Comparison of ENCODE assay signal across 19 cellular contexts in genomic region chr1:86064899-86065298, GRCh38.
DNase-seq lines count a peak whose midpoint lies in the region; ATAC-seq and TF ChIP-seq lines count a peak whose summit lies in the region.
"Had no signal": no experiment of that assay in that cellular context is flagged by ENCODE, and none has a peak within 500 bp of the region (broad histone marks: within the 10 kb centered on the region; RNA-seq: fewer than 3 reads in every experiment).

No MANE protein-coding gene starts in this region.

- no peaks in the 10 kb centered on the region for H3K27me3 Mint-ChIP-seq in GM23338 (ENCODE audit: insufficient read depth, low read depth, poor library complexity)
- no peaks in the 10 kb centered on the region for H3K27me3 Mint-ChIP-seq in WTC11 (ENCODE audit: low read depth)
- peaks cover 4% of the 10 kb centered on the region for H3K27me3 Mint-ChIP-seq in neural progenitor cell (ENCODE audit: insufficient read depth, low read depth)
- H3K27me3 Mint-ChIP-seq: CD4-positive, alpha-beta memory T cell had no signal

- H3K27me3 ChIP-seq in GM23338 (ENCODE audit: insufficient read depth), result no peaks in the 10 kb centered on the region
- no peaks in the 10 kb centered on the region for H3K27me3 ChIP-seq in HUES48 (ENCODE audit: control insufficient read depth, insufficient read depth, low read length)
- H3K27me3 ChIP-seq in neural progenitor cell, result no peaks in the 10 kb centered on the region
- no peaks in the 10 kb centered on the region for H3K27me3 ChIP-seq in psoas muscle (ENCODE audit: insufficient read depth in 3 of 3, low read length in 2 of 3)
- H3K27me3 ChIP-seq in heart right ventricle, result no peaks in the 10 kb centered on the region
- H3K27me3 ChIP-seq: BLaER1 had no signal

- ATAC-seq in GM23338 (peak; percentile 87), WTC11 (peak; percentile 82), psoas muscle (no peak), heart right ventricle (no peak)
- ATAC-seq: GM12878, HepG2 had no signal

- H3K79me2 ChIP-seq in GM23338 (replicated peaks; ENCODE audit: insufficient read depth) (no peaks in the 10 kb centered on the region), neural progenitor cell (ENCODE audit: low read depth) (no peaks in the 10 kb centered on the region)

- H2AFZ ChIP-seq in GM23338, result no peak overlapping the region
- peak overlapping the region; percentile 68 for H2AFZ ChIP-seq in neural progenitor cell (replicated peaks)

- no peak overlapping the region for H3K9ac ChIP-seq in HUES48 (ENCODE audit: low read depth, low read length)
- no peak overlapping the region for H3K9ac ChIP-seq in neural progenitor cell
- H3K9ac ChIP-seq: BLaER1 had no signal

- H3K27ac Mint-ChIP-seq in GM23338 (no peak overlapping the region), WTC11 (no peak overlapping the region), neural progenitor cell (no peak overlapping the region)
- H3K27ac Mint-ChIP-seq: CD14-positive monocyte; CD4-positive, alpha-beta memory T cell had no signal

- POLR2A ChIA-PET in WTC11 (lab: Charles Lee), result no interaction called here

- no peaks in the 10 kb centered on the region for H3K36me3 ChIP-seq in GM23338 (ENCODE audit: insufficient read depth)
- H3K36me3 ChIP-seq in HUES48 (ENCODE audit: control insufficient read depth, insufficient read depth, low read length), result no peaks in the 10 kb centered on the region
- no peaks in the 10 kb centered on the region for H3K36me3 ChIP-seq in neural progenitor cell
- no peaks in the 10 kb centered on the region for H3K36me3 ChIP-seq in psoas muscle (ENCODE audit: insufficient read depth in 1 of 2, low read depth in 1 of 2)
- H3K36me3 ChIP-seq in heart right ventricle, result no peaks in the 10 kb centered on the region
- H3K36me3 ChIP-seq: BLaER1, HAP-1 had no signal

- H3K4me3 ChIP-seq in GM23338 (no peak overlapping the region), HUES48 (ENCODE audit: low read depth, low read length) (no peak overlapping the region; the same call in 1 of the 2 replicates), neural progenitor cell (no peak overlapping the region), psoas muscle (no peak overlapping the region), heart right ventricle (no peak overlapping the region)
- H3K4me3 ChIP-seq: BLaER1, GM12878, HAP-1 had no signal

- intact Hi-C loops in psoas muscle (cut with DNase I) (no loop called here), heart right ventricle (cut with DNase I) (no loop called here)

- H3K36me3 Mint-ChIP-seq in GM23338 (ENCODE audit: low read depth), result no peaks in the 10 kb centered on the region
- no peaks in the 10 kb centered on the region for H3K36me3 Mint-ChIP-seq in WTC11
- no peaks in the 10 kb centered on the region for H3K36me3 Mint-ChIP-seq in neural progenitor cell
- H3K36me3 Mint-ChIP-seq: CD14-positive monocyte; CD4-positive, alpha-beta memory T cell had no signal

- no peak overlapping the region for H3K4me2 ChIP-seq in GM23338
- H3K4me2 ChIP-seq in neural progenitor cell, result no peak overlapping the region
- H3K4me2 ChIP-seq: BLaER1 had no signal

- no peaks in the 10 kb centered on the region for H3K9me2 ChIP-seq in GM23338 (ENCODE audit: insufficient read depth)

- H4K20me1 ChIP-seq in GM23338 (replicated peaks; ENCODE audit: insufficient read depth) (no peaks in the 10 kb centered on the region), neural progenitor cell (ENCODE audit: low read depth) (no peaks in the 10 kb centered on the region)
- H4K20me1 ChIP-seq: BLaER1 had no signal

- H3K9me3 Mint-ChIP-seq in GM23338 (no peaks in the 10 kb centered on the region; the same call in 2 of the 3 replicates), WTC11 (no peaks in the 10 kb centered on the region), neural progenitor cell (no peaks in the 10 kb centered on the region)

- H3K4me1 Mint-ChIP-seq in GM23338, result peaks cover 12% of the 10 kb centered on the region; the same call in 2 of the 3 replicates
- H3K4me1 Mint-ChIP-seq in WTC11, result peaks cover 14% of the 10 kb centered on the region
- peaks cover 6% of the 10 kb centered on the region for H3K4me1 Mint-ChIP-seq in neural progenitor cell
- H3K4me1 Mint-ChIP-seq: CD4-positive, alpha-beta memory T cell had no signal

- H3K9me3 ChIP-seq in HUES48 (ENCODE audit: control insufficient read depth, insufficient read depth, low read length), result no peaks in the 10 kb centered on the region
- no peaks in the 10 kb centered on the region for H3K9me3 ChIP-seq in neural progenitor cell (ENCODE audit: low read depth)
- no peaks in the 10 kb centered on the region for H3K9me3 ChIP-seq in psoas muscle
- H3K9me3 ChIP-seq in heart right ventricle, result peaks cover 0 to 6% (median 0%) of the 10 kb centered on the region in 11 donors
- H3K9me3 ChIP-seq: BLaER1, HAP-1 had no signal

- CTCF ChIA-PET in WTC11 (lab: Charles Lee), result interaction anchor here (1.1 kb wide), 1 partner anchor 66 kb away, joined by 3 read pairs; no protein-coding TSS in a partner anchor

- peak; percentile 24 for DNase-seq in GM23338 (ENCODE audit: low spot score)
- no peak for DNase-seq in WTC11 (ENCODE audit: low spot score)
- peak; percentile 4 for DNase-seq in neural progenitor cell (ENCODE audit: low spot score)
- DNase-seq in DMS114 treated with DMSO at 0.1 percent for 48 hours (lab: John Stamatoyannopoulos, UW; ENCODE audit: unreplicated experiment), result no peak
- DNase-seq in psoas muscle, result no peak
- DNase-seq in heart right ventricle, result no peak
- DNase-seq: 8988T; Calu3; CD4-positive, alpha-beta memory T cell; DMS53; DND-41; EL had no signal

- H3K4me3 Mint-ChIP-seq in GM23338 (no peak overlapping the region), WTC11 (no peak overlapping the region), neural progenitor cell (no peak overlapping the region)
- H3K4me3 Mint-ChIP-seq: CD14-positive monocyte; CD4-positive, alpha-beta memory T cell had no signal

- WGBS in psoas muscle, 3 donors, result 53 to 69% (median 58%) methylated on average over 1 of the region's 1 CpG
- WGBS in heart right ventricle, 2 donors, result 13 to 20% methylated on average over 1 of the region's 1 CpG

- H3K27ac ChIP-seq in GM23338 (ENCODE audit: low read depth), result no peak overlapping the region
- peak overlapping the region; percentile 12 for H3K27ac ChIP-seq in HUES48 (ENCODE audit: low read depth, low read length)
- no peak overlapping the region for H3K27ac ChIP-seq in neural progenitor cell
- H3K27ac ChIP-seq in psoas muscle, result no peak overlapping the region
- H3K27ac ChIP-seq in heart right ventricle, result no peak overlapping the region
- H3K27ac ChIP-seq: BLaER1, HL-60 had no signal

- H3K4me1 ChIP-seq in GM23338 (ENCODE audit: insufficient read depth) (peaks cover 22% of the 10 kb centered on the region), HUES48 (ENCODE audit: control insufficient read depth, insufficient read depth, low read length) (peaks cover 25% of the 10 kb centered on the region), neural progenitor cell (peaks cover 26% of the 10 kb centered on the region), psoas muscle (peaks cover 7% of the 10 kb centered on the region), heart right ventricle (peaks cover 0 to 8% (median 0%) of the 10 kb centered on the region in 9 donors)
- H3K4me1 ChIP-seq: BLaER1 had no signal

- no peak for TF ChIP-seq CTCF in GM23338 (conservative IDR thresholded peaks at IDR 0.05; ENCODE audit: low read depth in 2 of 2)
- TF ChIP-seq CTCF in WTC11 (IDR thresholded peaks at IDR 0.05), result no peak
- no peak for TF ChIP-seq CTCF in neural progenitor cell (IDR thresholded peaks at IDR 0.05)
- no peak for TF ChIP-seq CTCF in psoas muscle (IDR thresholded peaks at IDR 0.05)
- TF ChIP-seq CTCF in heart right ventricle (IDR thresholded peaks at IDR 0.05), result no peak

- no peaks in the 10 kb centered on the region for H3F3A ChIP-seq in GM23338 (replicated peaks; ENCODE audit: low read depth)
- H3F3A ChIP-seq in neural progenitor cell (ENCODE audit: low read depth), result no peaks in the 10 kb centered on the region

TF ChIP-seq in GM23338, 12 proteins besides CTCF, POLR2A, EP300 and RAD21:
- TF ChIP-seq CREB1 (CRISPR knock-in tag; IDR thresholded peaks at IDR 0.05; ENCODE audit: low read depth), result no peak
- no peak for TF ChIP-seq ZNF331 (CRISPR knock-in tag; IDR thresholded peaks at IDR 0.05; ENCODE audit: low read depth)
- TF ChIP-seq ETS1 (IDR thresholded peaks at IDR 0.05), result no peak
- TF ChIP-seq POLR2AphosphoS5 (IDR thresholded peaks at IDR 0.05; ENCODE audit: low read depth), result no peak
- TF ChIP-seq STAT1 (IDR thresholded peaks at IDR 0.05; ENCODE audit: unreplicated experiment), result no peak
- no peak for TF ChIP-seq EZH2phosphoT487 (IDR thresholded peaks at IDR 0.05; ENCODE audit: unreplicated experiment)

TF ChIP-seq in WTC11, 78 proteins besides CTCF, POLR2A, EP300 and RAD21:
- no peak for TF ChIP-seq KAT7 (CRISPR knock-in tag; IDR thresholded peaks at IDR 0.05; ENCODE audit: borderline replicate concordance)
TF ChIP-seq in WTC11: peak in this region for 0.

Comparison
In these comparisons a context has a peak if more than half of its experiments do, and no peak if none do; other contexts are left out.
1. ATAC-seq: peak in GM23338 (single experiment) and WTC11 (single experiment); none in psoas muscle (0 of 4) and heart right ventricle (0 of 8).
2. DNase-seq: peak in GM23338 (single experiment) and neural progenitor cell (single experiment); none in WTC11 (single experiment), DMS114 treated with DMSO at 0.1 percent for 48 hours (single experiment), psoas muscle (0 of 2) and heart right ventricle (0 of 2).